ENCODE assay signal across 18 cellular contexts in genomic region chr5:118873417-118873816, GRCh38.
DNase-seq lines count a peak whose midpoint lies in the region; ATAC-seq and TF ChIP-seq lines count a peak whose summit lies in the region.
"Had no signal": no experiment of that assay in that cellular context is flagged by ENCODE, and none has a peak within 500 bp of the region (broad histone marks: within the 10 kb centered on the region; RNA-seq: fewer than 3 reads in every experiment).

No MANE protein-coding gene starts in this region.

- no peak for ATAC-seq in activated CD8-positive, alpha-beta T cell treated with anti-CD3 and anti-CD28 coated beads, Interleukin-2, amount 10 ng/mL, durations not matched to agents 7 days and 5 days
- no peak for ATAC-seq in activated CD8-positive, alpha-beta T cell treated with anti-CD3 and anti-CD28 coated beads for 36 hours
- ATAC-seq in HG02884 (IDR thresholded peaks at IDR 0.05; ENCODE audit: unreplicated experiment): no peak
- ATAC-seq: A549; CD8-positive, alpha-beta T cell had no signal

- no peak overlapping the region for H2BK15ac ChIP-seq in neuronal stem cell (ENCODE audit: low read length)

- no peak overlapping the region for H2BK120ac ChIP-seq in neuronal stem cell (ENCODE audit: low read depth, low read length)

- CTCF ChIA-PET in activated CD8-positive, alpha-beta T cell treated with anti-CD3 and anti-CD28 coated beads, Interleukin-2, amount 10 ng/mL, durations not matched to agents 7 days and 5 days (lab: Charles Lee): no interaction called here
- CTCF ChIA-PET in activated CD8-positive, alpha-beta T cell treated with anti-CD3 and anti-CD28 coated beads for 36 hours (lab: Charles Lee): no interaction called here

- peak overlapping the region; percentile 14 for H3K27ac Mint-ChIP-seq in activated CD8-positive, alpha-beta T cell treated with anti-CD3 and anti-CD28 coated beads, Interleukin-2, amount 10 ng/mL, durations not matched to agents 7 days and 5 days
- H3K27ac Mint-ChIP-seq in activated CD8-positive, alpha-beta T cell treated with anti-CD3 and anti-CD28 coated beads for 36 hours: no peak overlapping the region
- H3K27ac Mint-ChIP-seq: CD14-positive monocyte; CD4-positive, alpha-beta T cell; CD8-positive, alpha-beta T cell had no signal

- no peak overlapping the region for H3K4me2 ChIP-seq in neuronal stem cell (ENCODE audit: insufficient read depth, low read length, poor library complexity, severe bottlenecking)
- H3K4me2 ChIP-seq: A549, BLaER1 had no signal

- no peak overlapping the region for H3K9ac ChIP-seq in neuronal stem cell (ENCODE audit: low read depth, low read length, poor library complexity)
- H3K9ac ChIP-seq: BLaER1 had no signal

- H3K27me3 ChIP-seq in neuronal stem cell (ENCODE audit: control insufficient read depth in 3 of 3, insufficient read depth in 3 of 3, low read depth in 1 of 3, low read length in 3 of 3): no peaks in the 10 kb centered on the region
- H3K27me3 ChIP-seq: BE2C, BLaER1 had no signal

- no CpG with 5 or more reads among the region's 6 CpGs for WGBS in neuronal stem cell (ENCODE audit: extremely low coverage in 2 of 2, insufficient read length in 2 of 2, insufficient replicate concordance in 1 of 2), 2 donors

- no peak overlapping the region for H2BK5ac ChIP-seq in neuronal stem cell (ENCODE audit: low read length)

- H4K91ac ChIP-seq in neuronal stem cell (ENCODE audit: low read depth, low read length, poor library complexity): no peak overlapping the region

- H3K79me1 ChIP-seq in neuronal stem cell (ENCODE audit: low read depth, low read length): no peaks in the 10 kb centered on the region

- H2AFZ ChIP-seq in neuronal stem cell (ENCODE audit: low read length): no peak overlapping the region

- H4K8ac ChIP-seq in neuronal stem cell (ENCODE audit: low read depth, low read length): no peak overlapping the region

- H3K36me3 Mint-ChIP-seq in activated CD8-positive, alpha-beta T cell treated with anti-CD3 and anti-CD28 coated beads, Interleukin-2, amount 10 ng/mL, durations not matched to agents 7 days and 5 days (ENCODE audit: low read depth): no peaks in the 10 kb centered on the region
- peaks cover 41% of the 10 kb centered on the region for H3K36me3 Mint-ChIP-seq in activated CD8-positive, alpha-beta T cell treated with anti-CD3 and anti-CD28 coated beads for 36 hours (ENCODE audit: low read depth)

- H3K4me1 ChIP-seq in neuronal stem cell (ENCODE audit: control insufficient read depth in 2 of 2, insufficient read depth in 1 of 2, low read depth in 1 of 2, low read length in 2 of 2): no peaks in the 10 kb centered on the region
- H3K4me1 ChIP-seq: A549, BE2C, BLaER1, Caco-2 had no signal

- H3K18ac ChIP-seq in neuronal stem cell (ENCODE audit: low read length): peak overlapping the region; percentile 27

- TF ChIP-seq CTCF in activated CD8-positive, alpha-beta T cell treated with anti-CD3 and anti-CD28 coated beads for 36 hours (IDR thresholded peaks at IDR 0.05): no peak

- no peak overlapping the region for H3K4ac ChIP-seq in neuronal stem cell (ENCODE audit: low read length)

- H3K23ac ChIP-seq in neuronal stem cell (ENCODE audit: low read depth, low read length, poor library complexity): peak overlapping the region; percentile 75

- no peak overlapping the region for H3K4me3 Mint-ChIP-seq in activated CD8-positive, alpha-beta T cell treated with anti-CD3 and anti-CD28 coated beads, Interleukin-2, amount 10 ng/mL, durations not matched to agents 7 days and 5 days
- no peak overlapping the region for H3K4me3 Mint-ChIP-seq in activated CD8-positive, alpha-beta T cell treated with anti-CD3 and anti-CD28 coated beads for 36 hours
- H3K4me3 Mint-ChIP-seq: CD14-positive monocyte; CD4-positive, alpha-beta T cell; CD8-positive, alpha-beta T cell had no signal

- H2BK12ac ChIP-seq in neuronal stem cell (ENCODE audit: low read length): no peak overlapping the region

- no peak overlapping the region for H3K27ac ChIP-seq in neuronal stem cell (replicated peaks; ENCODE audit: low read length)
- H3K27ac ChIP-seq: 22Rv1, A549, BLaER1 had no signal

- H3K9me3 ChIP-seq in neuronal stem cell (replicated peaks in 1 of 2; ENCODE audit: control insufficient read depth in 2 of 2, insufficient read depth in 1 of 2, low read depth in 1 of 2, low read length in 2 of 2): peaks cover 0 to 6% of the 10 kb centered on the region in 2 donors
- H3K9me3 ChIP-seq: BE2C had no signal

- H3K14ac ChIP-seq in neuronal stem cell (ENCODE audit: low read length): no peak overlapping the region

- intact Hi-C loops in activated CD8-positive, alpha-beta T cell treated with anti-CD3 and anti-CD28 coated beads for 36 hours (cut with micrococcal nuclease): no loop called here

- H2AK5ac ChIP-seq in neuronal stem cell (ENCODE audit: low read depth, low read length): no peak overlapping the region

- peaks cover 20% of the 10 kb centered on the region for H3K9me3 Mint-ChIP-seq in activated CD8-positive, alpha-beta T cell treated with anti-CD3 and anti-CD28 coated beads, Interleukin-2, amount 10 ng/mL, durations not matched to agents 7 days and 5 days (ENCODE audit: insufficient read depth)
- peaks cover 29% of the 10 kb centered on the region for H3K9me3 Mint-ChIP-seq in activated CD8-positive, alpha-beta T cell treated with anti-CD3 and anti-CD28 coated beads for 36 hours

- H3K4me1 Mint-ChIP-seq in activated CD8-positive, alpha-beta T cell treated with anti-CD3 and anti-CD28 coated beads, Interleukin-2, amount 10 ng/mL, durations not matched to agents 7 days and 5 days (ENCODE audit: low read depth): no peaks in the 10 kb centered on the region
- H3K4me1 Mint-ChIP-seq in activated CD8-positive, alpha-beta T cell treated with anti-CD3 and anti-CD28 coated beads for 36 hours (ENCODE audit: low read depth): no peaks in the 10 kb centered on the region
- H3K4me1 Mint-ChIP-seq: CD14-positive monocyte had no signal

- POLR2A ChIA-PET in activated CD8-positive, alpha-beta T cell treated with anti-CD3 and anti-CD28 coated beads, Interleukin-2, amount 10 ng/mL, durations not matched to agents 7 days and 5 days (lab: Charles Lee): no interaction called here
- POLR2A ChIA-PET in activated CD8-positive, alpha-beta T cell treated with anti-CD3 and anti-CD28 coated beads for 36 hours (lab: Charles Lee): no interaction called here

- no peak overlapping the region for H3K4me3 ChIP-seq in neuronal stem cell (ENCODE audit: low read length in 2 of 2)
- H3K4me3 ChIP-seq: A549, BLaER1 had no signal

- no peaks in the 10 kb centered on the region for H3K27me3 Mint-ChIP-seq in activated CD8-positive, alpha-beta T cell treated with anti-CD3 and anti-CD28 coated beads, Interleukin-2, amount 10 ng/mL, durations not matched to agents 7 days and 5 days (ENCODE audit: low read depth)
- H3K27me3 Mint-ChIP-seq in activated CD8-positive, alpha-beta T cell treated with anti-CD3 and anti-CD28 coated beads for 36 hours: no peaks in the 10 kb centered on the region
- H3K27me3 Mint-ChIP-seq: CD4-positive, alpha-beta T cell had no signal

- H3K36me3 ChIP-seq in neuronal stem cell (replicated peaks in 1 of 2; ENCODE audit: control insufficient read depth in 2 of 2, insufficient read depth in 2 of 2, low read length in 2 of 2): no peaks in the 10 kb centered on the region
- H3K36me3 ChIP-seq: BE2C, BLaER1 had no signal

- DNase-seq in activated CD8-positive, alpha-beta T cell treated with anti-CD3 and anti-CD28 coated beads, Interleukin-2, amount 10 ng/mL, durations not matched to agents 7 days and 5 days: no peak
- no peak for DNase-seq in activated CD8-positive, alpha-beta T cell treated with anti-CD3 and anti-CD28 coated beads for 36 hours
- peak; percentile 3 for DNase-seq in AG20443 (ENCODE audit: low spot score)
- DNase-seq in neuronal stem cell (ENCODE audit: low spot score): no peak
- DNase-seq in CD1c-positive myeloid dendritic cell (ENCODE audit: extremely low spot score): no peak
- DNase-seq: BE2C; C1 segment of cervical spinal cord; Caco-2; Calu3; CD4-positive, alpha-beta T cell; CD8-positive, alpha-beta T cell; DMS79 treated with DMSO at 0.1 percent for 48 hours; GF-D8 had no signal
